ENCODE assay signal across 1 cellular context in genomic region chr1:220751130-220751529, GRCh38.
A peak's percentile ranks its signal among the peaks of the same experiment; 100 is the strongest.
TF ChIP-seq lines count a peak whose summit lies in the region.

No MANE protein-coding gene starts in this region.

TF ChIP-seq in liver, 16 proteins besides CTCF, POLR2A, EP300 and RAD21 (continued from another document):
- peak; percentile 29 for TF ChIP-seq REST (IDR thresholded peaks at IDR 0.05)
- TF ChIP-seq MAX (IDR thresholded peaks at IDR 0.05) = no peak
